In the genomic region with DNA sequence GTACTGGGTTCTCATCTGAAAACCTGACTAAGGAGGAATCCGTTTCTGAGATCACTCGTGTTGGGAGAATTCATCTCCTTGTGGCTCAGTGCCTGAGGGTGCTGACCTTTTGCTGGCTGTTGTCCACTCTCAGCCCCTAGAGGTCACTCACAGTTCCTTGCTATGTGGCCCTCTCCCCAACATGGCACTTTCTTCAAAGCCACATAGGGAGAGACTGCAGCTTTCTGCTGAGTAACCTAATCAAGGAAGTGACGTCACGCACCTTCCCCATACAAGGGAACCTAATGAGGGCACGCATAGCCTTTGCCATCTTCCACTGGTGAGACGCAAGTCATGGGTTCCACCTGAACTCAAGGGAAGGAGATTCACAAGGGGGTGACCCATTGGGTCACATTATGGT, we compare ENCODE assay signal across 34 cellular contexts.
"Had no signal": no experiment of that assay in that cellular context is flagged by ENCODE, and none has a peak within 500 bp of the region (broad histone marks: within the 10 kb centered on the region; RNA-seq: fewer than 3 reads in every experiment).

No MANE protein-coding gene starts in this region.

- H3K27me3 Mint-ChIP-seq: activated naive CD8-positive, alpha-beta T cell; IgD-negative memory B cell had no signal

- H3K36me3 Mint-ChIP-seq: activated CD8-positive, alpha-beta memory T cell treated with anti-CD3 and anti-CD28 coated beads, Interleukin-2, amount 10 ng/mL, durations not matched to agents 7 days and 5 days; activated naive CD4-positive, alpha-beta T cell treated with anti-CD3 and anti-CD28 coated beads, Interleukin-2, amount 10 ng/mL, durations not matched to agents 7 days and 5 days; activated naive CD8-positive, alpha-beta T cell; IgD-negative memory B cell had no signal

- ATAC-seq: activated CD8-positive, alpha-beta memory T cell treated with anti-CD3 and anti-CD28 coated beads, Interleukin-2, amount 10 ng/mL, durations not matched to agents 7 days and 5 days; activated naive CD8-positive, alpha-beta T cell treated with anti-CD3 and anti-CD28 coated beads, Interleukin-2, amount 50 U/mL, for 24 hours had no signal

- H3K27me3 ChIP-seq: brain microvascular endothelial cell had no signal

- H3K4me3 Mint-ChIP-seq: activated CD4-positive, alpha-beta memory T cell treated with anti-CD3 and anti-CD28 coated beads, Interleukin-2, amount 10 ng/mL, durations not matched to agents 7 days and 5 days; activated CD8-positive, alpha-beta memory T cell treated with anti-CD3 and anti-CD28 coated beads, Interleukin-2, amount 10 ng/mL, durations not matched to agents 7 days and 5 days; activated naive CD4-positive, alpha-beta T cell treated with anti-CD3 and anti-CD28 coated beads, Interleukin-2, amount 10 ng/mL, durations not matched to agents 7 days and 5 days; activated naive CD8-positive, alpha-beta T cell; activated naive CD8-positive, alpha-beta T cell treated with anti-CD3 and anti-CD28 coated beads, Interleukin-2, amount 50 U/mL, for 24 hours; IgD-negative memory B cell had no signal

- H3K36me3 ChIP-seq: brain microvascular endothelial cell, WERI-Rb-1 had no signal

- H3K9me3 Mint-ChIP-seq: activated CD4-positive, alpha-beta memory T cell treated with anti-CD3 and anti-CD28 coated beads, Interleukin-2, amount 10 ng/mL, durations not matched to agents 7 days and 5 days; activated naive CD4-positive, alpha-beta T cell treated with anti-CD3 and anti-CD28 coated beads, Interleukin-2, amount 10 ng/mL, durations not matched to agents 7 days and 5 days; activated naive CD8-positive, alpha-beta T cell treated with anti-CD3 and anti-CD28 coated beads, Interleukin-2, amount 50 U/mL, for 24 hours; IgD-negative memory B cell had no signal

- DNase-seq: activated CD4-positive, alpha-beta memory T cell treated with anti-CD3 and anti-CD28 coated beads, Interleukin-2, amount 10 ng/mL, durations not matched to agents 7 days and 5 days; activated CD4-positive, alpha-beta T cell treated with anti-CD3 and anti-CD28 coated beads for 1 hour; activated CD4-positive, alpha-beta T cell treated with anti-CD3 and anti-CD28 coated beads for 48 hours; activated CD4-positive, CD25-positive, alpha-beta regulatory T cell; activated CD8-positive, alpha-beta memory T cell treated with anti-CD3 and anti-CD28 coated beads for 24 hours; activated CD8-positive, alpha-beta memory T cell treated with anti-CD3 and anti-CD28 coated beads, Interleukin-2, amount 10 ng/mL, durations not matched to agents 7 days and 5 days; activated CD8-positive, alpha-beta memory T cell treated with anti-CD3 and anti-CD28 coated beads, Interleukin-2, amount 50 U/mL, for 48 hours; activated effector memory CD4-positive, alpha-beta T cell treated with Interleukin-2 at 50 U/mL for 16 hours; activated naive CD4-positive, alpha-beta T cell treated with anti-CD3 and anti-CD28 coated beads, Interleukin-2, amount 10 ng/mL, durations not matched to agents 7 days and 5 days; activated naive CD8-positive, alpha-beta T cell treated with anti-CD3 and anti-CD28 coated beads, Interleukin-2, amount 50 U/mL, for 24 hours; activated T-cell treated with anti-CD3 and anti-CD28 coated beads, Interleukin-2, amount 50 U/mL, for 48 hours; aorta; brain microvascular endothelial cell; central memory CD4-positive, alpha-beta T cell; Kasumi-1; KG1; MM.1S; NCI-H1048; NCI-H1105 treated with DMSO at 0.1 percent for 48 hours; NCI-H1436 treated with DMSO at 0.1 percent for 48 hours; NCI-H1694 treated with DMSO at 0.1 percent for 48 hours; NCI-H2029; NCI-H345; NCI-H526; NCI-H748 treated with DMSO at 0.1 percent for 48 hours; NK-92 treated with Interleukin-12 subunit alpha and Interleukin-12 subunit beta, amount 100 ng/mL, for 24 hours; Right ventricle myocardium superior; SW 1271; T-helper 1 cell; T-helper 2 cell; T-helper 9 cell; WERI-Rb-1 had no signal

- H3K27ac ChIP-seq: brain microvascular endothelial cell, WERI-Rb-1 had no signal

- H3K27ac Mint-ChIP-seq: activated CD4-positive, alpha-beta memory T cell treated with anti-CD3 and anti-CD28 coated beads, Interleukin-2, amount 10 ng/mL, durations not matched to agents 7 days and 5 days; activated CD8-positive, alpha-beta memory T cell treated with anti-CD3 and anti-CD28 coated beads, Interleukin-2, amount 10 ng/mL, durations not matched to agents 7 days and 5 days; activated naive CD4-positive, alpha-beta T cell treated with anti-CD3 and anti-CD28 coated beads, Interleukin-2, amount 10 ng/mL, durations not matched to agents 7 days and 5 days; activated naive CD8-positive, alpha-beta T cell; activated naive CD8-positive, alpha-beta T cell treated with anti-CD3 and anti-CD28 coated beads, Interleukin-2, amount 50 U/mL, for 24 hours; IgD-negative memory B cell had no signal
